Comparison of ENCODE assay signal across 7 cellular contexts in genomic region chr10:9205558-9205957, GRCh38.
"Had no signal": no experiment of that assay in that cellular context is flagged by ENCODE, and none has a peak within 500 bp of the region (broad histone marks: within the 10 kb centered on the region; RNA-seq: fewer than 3 reads in every experiment).

No MANE protein-coding gene starts in this region.

- H3K9ac ChIP-seq: KMS-11 had no signal

- DNase-seq: IMR-90, KBM-7, KG1 had no signal

- H3K4me3 ChIP-seq: K562 had no signal

- H3K27ac ChIP-seq: HL-60, KMS-11 had no signal

- H3K4me2 ChIP-seq: KMS-11 had no signal

- ATAC-seq: HepG2, K562 had no signal
